ENCODE assay signal across 20 cellular contexts in the genomic region with DNA sequence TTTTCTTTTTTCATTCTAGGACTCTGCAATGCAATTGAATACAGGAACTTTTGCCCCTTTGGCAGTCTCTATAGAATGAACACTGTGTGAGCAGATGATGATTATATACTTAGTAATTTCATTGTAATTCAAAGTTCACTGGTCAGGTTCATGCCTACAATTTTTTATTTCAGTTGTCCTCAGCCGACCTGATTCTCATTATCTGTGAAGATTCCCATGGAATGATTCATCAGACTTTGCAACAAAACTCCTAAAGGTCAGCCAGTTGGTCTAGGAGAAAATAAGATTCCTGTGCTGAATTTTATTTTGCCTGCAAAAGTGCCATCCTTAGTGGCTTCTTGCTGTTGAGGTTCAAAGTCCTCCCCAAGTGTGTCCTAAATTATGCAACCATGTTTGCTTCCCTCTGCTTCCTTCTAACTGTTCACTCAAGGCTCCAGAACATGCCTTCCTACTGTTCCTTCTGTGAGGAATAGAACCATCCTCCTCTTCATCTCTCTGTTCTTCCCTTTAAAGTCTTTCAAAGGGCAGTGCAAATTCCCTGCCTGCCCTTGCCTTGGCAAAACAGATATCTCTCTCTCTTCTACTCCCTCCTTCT.
DNase-seq lines count a peak whose midpoint lies in the region; ATAC-seq, FAIRE-seq and TF ChIP-seq lines count a peak whose summit lies in the region.
"Had no signal": no experiment of that assay in that cellular context is flagged by ENCODE, and none has a peak within 500 bp of the region (broad histone marks: within the 10 kb centered on the region; RNA-seq: fewer than 3 reads in every experiment).

No MANE protein-coding gene starts in this region.

- H3K36me3 ChIP-seq in OCI-LY7 (ENCODE audit: insufficient read depth, low read length) = no peaks in the 10 kb centered on the region
- H3K36me3 ChIP-seq in bronchial epithelial cell (ENCODE audit: control insufficient read depth, insufficient read depth, low read length) = no peaks in the 10 kb centered on the region
- H3K36me3 ChIP-seq in HepG2 (replicated peaks in 1 of 2; ENCODE audit: control insufficient read depth in 1 of 2, insufficient read depth in 2 of 2, low read length in 2 of 2) = no peaks in the 10 kb centered on the region
- no peaks in the 10 kb centered on the region for H3K36me3 ChIP-seq in mucosa of descending colon (ENCODE audit: low read depth)
- no peaks in the 10 kb centered on the region for H3K36me3 ChIP-seq in Caco-2 (ENCODE audit: control insufficient read depth, insufficient read depth, low read length)
- H3K36me3 ChIP-seq: pancreas, tibial nerve had no signal

- no peak for TF ChIP-seq POLR2A in HepG2 (IDR thresholded peaks at IDR 0.05; ENCODE audit: insufficient read depth in 1 of 2, low read depth in 2 of 2, low read length in 2 of 2)

- no peaks in the 10 kb centered on the region for H3K9me2 ChIP-seq in OCI-LY7 (ENCODE audit: insufficient read depth, low read length)

- H3K9me3 ChIP-seq in OCI-LY7 (ENCODE audit: low read length) (no peaks in the 10 kb centered on the region), HepG2 (ENCODE audit: low read length) (no peaks in the 10 kb centered on the region), mucosa of descending colon (no peaks in the 10 kb centered on the region), Caco-2 (no peaks in the 10 kb centered on the region)
- H3K9me3 ChIP-seq: pancreas, tibial nerve had no signal

- H3K4me3 ChIP-seq in OCI-LY7 (ENCODE audit: low read depth, low read length, poor library complexity, severe bottlenecking) (no peak overlapping the region), bronchial epithelial cell (ENCODE audit: low read depth, low read length) (no peak overlapping the region), HepG2 (replicated peaks in 1 of 3; ENCODE audit: insufficient read depth in 1 of 3, low read depth in 2 of 3, low read length in 3 of 3) (no peak overlapping the region), mucosa of descending colon (no peak overlapping the region), Caco-2 (ENCODE audit: low read depth, low read length) (no peak overlapping the region)
- H3K4me3 ChIP-seq: GM12878, pancreas, tibial nerve had no signal

- H3K4me2 ChIP-seq in OCI-LY7 (ENCODE audit: low read length) (no peak overlapping the region), HepG2 (ENCODE audit: low read depth, low read length) (no peak overlapping the region)

- WGBS in HepG2 (ENCODE audit: low lambda C conversion rate) = 0% methylated on average over 1 of the region's 1 CpG

- no peak overlapping the region for H3K27ac Mint-ChIP-seq in Caco-2 (ENCODE audit: unreplicated experiment)
- no peak overlapping the region for H3K27ac Mint-ChIP-seq in stimulated activated naive CD8-positive, alpha-beta T cell treated with anti-CD3 and anti-CD28 coated beads, Interleukin-15, amount 100 ng/mL, for 72 hours
- H3K27ac Mint-ChIP-seq: T-helper 2 cell treated with Interferon-gamma antibody and Interleukin-4, amounts not matched to agents 5 μg/mL and 100 μg/mL, for 36 hours had no signal

- no peak overlapping the region for H3K27ac ChIP-seq in OCI-LY7 (ENCODE audit: low read depth, low read length, poor library complexity, severe bottlenecking)
- no peak overlapping the region for H3K27ac ChIP-seq in HepG2 (ENCODE audit: extremely low read length, insufficient read depth, low read length)
- H3K27ac ChIP-seq: pancreas, tibial nerve had no signal

- TF ChIP-seq RAD21 in HepG2 (CRISPR knock-in tag; IDR thresholded peaks at IDR 0.05) = no peak

- in situ Hi-C loops in HepG2 (cut with HindIII; ENCODE audit: extremely low pct_ligation_motif_present, low pct_unique_long_range_greater_than_20kb) = no loop called here

- TF ChIP-seq CTCF in OCI-LY7 (conservative IDR thresholded peaks at IDR 0.05; ENCODE audit: low read length) = no peak
- no peak for TF ChIP-seq CTCF in bronchial epithelial cell (IDR thresholded peaks at IDR 0.05; ENCODE audit: insufficient read depth, low read length, severe bottlenecking)
- no peak for TF ChIP-seq CTCF in HepG2 (CRISPR knock-in tag; IDR thresholded peaks at IDR 0.05)
- no peak for TF ChIP-seq CTCF in mucosa of descending colon (IDR thresholded peaks at IDR 0.05)
- TF ChIP-seq CTCF in Caco-2 (IDR thresholded peaks at IDR 0.05; ENCODE audit: insufficient read depth in 1 of 2, low read depth in 1 of 2, low read length in 1 of 2, severe bottlenecking in 1 of 2, unreplicated experiment in 1 of 2) = no peak

- H3K4me1 Mint-ChIP-seq in Caco-2 (ENCODE audit: low read depth, unreplicated experiment) = peaks cover 7% of the 10 kb centered on the region
- H3K4me1 Mint-ChIP-seq in stimulated activated naive CD8-positive, alpha-beta T cell treated with anti-CD3 and anti-CD28 coated beads, Interleukin-15, amount 100 ng/mL, for 72 hours = no peaks in the 10 kb centered on the region

- peak; percentile 51 for DNase-seq in AG20443 (ENCODE audit: low spot score)
- DNase-seq in OCI-LY7 (ENCODE audit: low spot score) = no peak
- DNase-seq in bronchial epithelial cell (ENCODE audit: low read depth) = peak; percentile 37
- peak; percentile 1 for DNase-seq in HepG2 (ENCODE audit: low spot score)
- no peak for DNase-seq in mucosa of descending colon
- no peak for DNase-seq in Caco-2
- no peak for DNase-seq in stimulated activated naive CD8-positive, alpha-beta T cell treated with anti-CD3 and anti-CD28 coated beads, Interleukin-15, amount 100 ng/mL, for 72 hours
- DNase-seq: activated CD4-positive, alpha-beta T cell treated with anti-CD3 and anti-CD28 coated beads, Interleukin-2, amount 50 U/mL, for 48 hours; central memory CD4-positive, alpha-beta T cell; erythroblast; KG1; midbrain; NCI-H1694; NCI-H526; pancreas; stimulated activated CD4-positive, alpha-beta T cell treated with anti-CD3 and anti-CD28 coated beads, Interleukin-15, amount 100 ng/mL, for 24 hours had no signal

- no peaks in the 10 kb centered on the region for H3K9me3 Mint-ChIP-seq in Caco-2 (ENCODE audit: unreplicated experiment)
- peaks cover 2 to 3% of the 10 kb centered on the region in 2 donors for H3K9me3 Mint-ChIP-seq in stimulated activated naive CD8-positive, alpha-beta T cell treated with anti-CD3 and anti-CD28 coated beads, Interleukin-15, amount 100 ng/mL, for 72 hours

- H2AFZ ChIP-seq in OCI-LY7 (ENCODE audit: low read length) (peak overlapping the region; percentile 35; the same call in 1 of the 2 replicates), HepG2 (ENCODE audit: low read length) (no peak overlapping the region)

- FAIRE-seq in bronchial epithelial cell (lab: Jason Lieb, UNC) (no peak), HepG2 (lab: Jason Lieb, UNC) (no peak)
- FAIRE-seq: GM12878, pancreas had no signal

- intact Hi-C loops in OCI-LY7 (cut with micrococcal nuclease; ENCODE audit: unreplicated experiment) = no loop called here
- intact Hi-C loops in HepG2 (cut with micrococcal nuclease; ENCODE audit: unreplicated experiment) = no loop called here
- intact Hi-C loops in mucosa of descending colon (cut with DNase I, micrococcal nuclease) = no loop called here
- intact Hi-C loops in Caco-2 (cut with micrococcal nuclease; ENCODE audit: unreplicated experiment) = no loop called here

- POLR2A ChIA-PET in OCI-LY7 (lab: Charles Lee) = interaction anchor here (0.6 kb wide), 1 partner anchor 568 kb away, joined by 3 read pairs; no protein-coding TSS in a partner anchor
- POLR2A ChIA-PET in HepG2 (lab: Yijun Ruan, JAX) = no interaction called here
- POLR2A ChIA-PET in Caco-2 (lab: Charles Lee) = no interaction called here

- TF ChIP-seq EP300 in HepG2 (IDR thresholded peaks at IDR 0.05; ENCODE audit: low read depth in 2 of 2, low read length in 2 of 2) = no peak
- TF ChIP-seq EP300 in HepG2 (CRISPR knock-in tag; IDR thresholded peaks at IDR 0.05; ENCODE audit: borderline replicate concordance) = no peak

- H4K20me1 ChIP-seq in OCI-LY7 (ENCODE audit: insufficient read depth, low read length) (no peaks in the 10 kb centered on the region), HepG2 (ENCODE audit: insufficient read depth, low read length) (no peaks in the 10 kb centered on the region)

- H3K27me3 Mint-ChIP-seq in Caco-2 (ENCODE audit: insufficient read depth, unreplicated experiment) = peaks cover 8% of the 10 kb centered on the region
- peaks cover 8% of the 10 kb centered on the region for H3K27me3 Mint-ChIP-seq in stimulated activated naive CD8-positive, alpha-beta T cell treated with anti-CD3 and anti-CD28 coated beads, Interleukin-15, amount 100 ng/mL, for 72 hours

- no peak for ATAC-seq in HepG2
- no peak for ATAC-seq in mucosa of descending colon
- ATAC-seq in HG03469 (IDR thresholded peaks at IDR 0.05; ENCODE audit: unreplicated experiment) = no peak
- ATAC-seq in stimulated activated naive CD8-positive, alpha-beta T cell treated with anti-CD3 and anti-CD28 coated beads, Interleukin-15, amount 100 ng/mL, for 72 hours = no peak
- ATAC-seq: GM12878, pancreas had no signal

- H3K4me3 Mint-ChIP-seq in Caco-2 (ENCODE audit: unreplicated experiment) = no peak overlapping the region
- H3K4me3 Mint-ChIP-seq in stimulated activated naive CD8-positive, alpha-beta T cell treated with anti-CD3 and anti-CD28 coated beads, Interleukin-15, amount 100 ng/mL, for 72 hours = no peak overlapping the region
- H3K4me3 Mint-ChIP-seq: T-helper 2 cell treated with Interferon-gamma antibody and Interleukin-4, amounts not matched to agents 5 μg/mL and 100 μg/mL, for 36 hours had no signal

- H3K79me2 ChIP-seq in OCI-LY7 (ENCODE audit: insufficient read depth, low read depth, low read length) (no peaks in the 10 kb centered on the region), HepG2 (ENCODE audit: insufficient read depth, low read length) (no peaks in the 10 kb centered on the region)

- CTCF ChIA-PET in OCI-LY7 (lab: Charles Lee; ENCODE audit: unreplicated experiment) = no interaction called here
- CTCF ChIA-PET in HepG2 (lab: Yijun Ruan, JAX; ENCODE audit: low intra/inter-chr PET ratio, low total read pairs) = no interaction called here
- CTCF ChIA-PET in Caco-2 (lab: Charles Lee) = no interaction called here

- H3K27me3 ChIP-seq in bronchial epithelial cell (ENCODE audit: control insufficient read depth, insufficient read depth, low read length) (no peaks in the 10 kb centered on the region), HepG2 (ENCODE audit: control insufficient read depth in 1 of 2, insufficient read depth in 2 of 2, low read length in 2 of 2) (peaks cover 0 to 1% of the 10 kb centered on the region in 2 experiments; a peak in 1 of 5 replicates), Caco-2 (replicated peaks; ENCODE audit: control insufficient read depth, insufficient read depth, low read length) (no peaks in the 10 kb centered on the region)
- H3K27me3 ChIP-seq: pancreas, tibial nerve had no signal

- H3K4me1 ChIP-seq in OCI-LY7 (ENCODE audit: insufficient read depth, low read length, poor library complexity, severe bottlenecking) = no peaks in the 10 kb centered on the region
- H3K4me1 ChIP-seq in HepG2 (ENCODE audit: insufficient read depth, low read length) = no peaks in the 10 kb centered on the region
- no peaks in the 10 kb centered on the region for H3K4me1 ChIP-seq in mucosa of descending colon (ENCODE audit: low read depth)
- H3K4me1 ChIP-seq in Caco-2 = peaks cover 4% of the 10 kb centered on the region; the same call in 1 of the 2 replicates
- H3K4me1 ChIP-seq: pancreas had no signal

- H3K36me3 Mint-ChIP-seq in Caco-2 (ENCODE audit: insufficient read depth, unreplicated experiment) = no peaks in the 10 kb centered on the region

- H3K9ac ChIP-seq in HepG2 (ENCODE audit: insufficient read depth, low read depth, low read length) = no peak overlapping the region

- BruUV-seq in OCI-LY7 (replicated peaks; lab: Mats Ljungman, UMichigan) (no TSS peak), HepG2 (replicated peaks; lab: Mats Ljungman, UMichigan) (no TSS peak), Caco-2 (replicated peaks; lab: Mats Ljungman, UMichigan) (no TSS peak)

Comparison
In these comparisons a context has a peak if more than half of its experiments do, and no peak if none do; other contexts are left out.
1. DNase-seq: peak in AG20443 (single experiment), bronchial epithelial cell (single experiment) and HepG2 (single experiment); none in OCI-LY7 (single experiment), mucosa of descending colon (0 of 3), Caco-2 (0 of 2) and stimulated activated naive CD8-positive, alpha-beta T cell treated with anti-CD3 and anti-CD28 coated beads, Interleukin-15, amount 100 ng/mL, for 72 hours (0 of 2).